In the genomic region with DNA sequence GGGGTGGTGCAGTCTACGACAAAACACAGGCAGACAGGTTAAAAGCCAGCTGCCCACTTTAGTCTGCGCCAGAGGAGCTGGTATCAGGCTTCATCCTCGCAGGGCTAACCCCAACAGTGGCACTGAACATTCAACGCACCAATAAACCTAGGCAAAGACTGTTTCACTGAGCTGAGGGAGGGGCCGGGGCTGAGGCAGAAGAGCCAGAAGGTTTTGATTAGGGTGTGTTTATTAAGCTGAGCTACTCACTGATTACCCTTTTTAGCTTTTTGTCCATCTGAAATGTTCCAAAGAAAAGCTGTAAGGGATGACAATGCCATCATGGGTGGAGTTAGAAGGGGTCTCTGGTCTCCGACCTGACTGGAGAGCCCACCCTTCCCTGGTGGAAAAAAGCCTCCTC, we compare ENCODE assay signal across 12 cellular contexts. TPM values are rescaled to one million over a fixed set of nuclear protein-coding genes. Genes with fewer than 3 reads are reported as not detected.
DNase-seq lines count a peak whose midpoint lies in the region; ATAC-seq, FAIRE-seq and TF ChIP-seq lines count a peak whose summit lies in the region.
"Had no signal": no experiment of that assay in that cellular context is flagged by ENCODE, and none has a peak within 500 bp of the region (broad histone marks: within the 10 kb centered on the region; RNA-seq: fewer than 3 reads in every experiment).

No MANE protein-coding gene starts in this region.

- peak overlapping the region; percentile 42 for H3K56ac ChIP-seq in mesendoderm (ENCODE audit: low read length)

- no peak overlapping the region for H4K8ac ChIP-seq in mesendoderm (ENCODE audit: low read depth, low read length)

- CTCF ChIA-PET in K562 (lab: Yijun Ruan, JAX; ENCODE audit: low intra/inter-chr PET ratio) = no interaction called here

- H3K18ac ChIP-seq in mesendoderm (ENCODE audit: low read length) = no peak overlapping the region

- no peak overlapping the region for H3K23ac ChIP-seq in mesendoderm (ENCODE audit: low read length)

- H2BK5ac ChIP-seq in mesendoderm (ENCODE audit: low read length) = no peak overlapping the region

- H3K9me3 ChIP-seq in BE2C (no peaks in the 10 kb centered on the region), HUES6 (ENCODE audit: control insufficient read depth, insufficient read depth, low read depth, low read length) (no peaks in the 10 kb centered on the region), K562 (replicated peaks; ENCODE audit: control insufficient read depth, insufficient read depth, low read depth, low read length) (no peaks in the 10 kb centered on the region)

- TSS peak; percentile 56 for BruUV-seq in K562 (replicated peaks; lab: Mats Ljungman, UMichigan)

- peaks cover 17% of the 10 kb centered on the region for H3K79me1 ChIP-seq in mesendoderm (ENCODE audit: low read length)

- H3K27me3 ChIP-seq in BE2C (no peaks in the 10 kb centered on the region), HUES6 (ENCODE audit: control insufficient read depth, insufficient read depth, low read length) (no peaks in the 10 kb centered on the region), K562 (ENCODE audit: control insufficient read depth in 2 of 2, insufficient read depth in 2 of 2, low read length in 2 of 2) (no peaks in the 10 kb centered on the region), mesendoderm (ENCODE audit: insufficient read depth, low read length, poor library complexity) (no peaks in the 10 kb centered on the region)

- H2AK5ac ChIP-seq in mesendoderm (ENCODE audit: low read length) = no peak overlapping the region

- no peak overlapping the region for H3K4ac ChIP-seq in mesendoderm (ENCODE audit: low read depth, low read length)

- POLR2A ChIA-PET in K562 (lab: Yijun Ruan, JAX) = interaction anchor here (0.7 to 1.3 kb wide), 6 partner anchors 9 to 164 kb away, joined by 3 to 6 read pairs (median 3); partner anchors contain the start of gene DPH7

- H2BK120ac ChIP-seq in mesendoderm (ENCODE audit: low read depth, low read length) = no peak overlapping the region

- WGBS in K562 (ENCODE audit: insufficient coverage, low coverage, missing lambda C conversion rate) = 84% methylated on average over 6 of the region's 6 CpGs
- no CpG with 5 or more reads among the region's 6 CpGs for WGBS in mesendoderm (ENCODE audit: extremely low coverage, insufficient coverage, low lambda C conversion rate)

- TF ChIP-seq POLR2A in K562 (conservative IDR thresholded peaks at IDR 0.05) = no peak

- ATAC-seq in K562 (no peak), GM21825 (IDR thresholded peaks at IDR 0.05; ENCODE audit: unreplicated experiment) (no peak)

- H3K9me1 ChIP-seq in K562 (ENCODE audit: control insufficient read depth, insufficient read depth, low read length) = no peaks in the 10 kb centered on the region

- peak overlapping the region; percentile 92 for H3K4me2 ChIP-seq in K562 (ENCODE audit: insufficient read depth, low read length)
- H3K4me2 ChIP-seq in mesendoderm (ENCODE audit: low read length) = no peak overlapping the region

- H3K4me3 ChIP-seq in BE2C (ENCODE audit: low read depth, low read length) (peak overlapping the region; percentile 72), HUES6 (ENCODE audit: low read depth, low read length) (peak overlapping the region; percentile 84), K562 (peak overlapping the region; percentile 73; the same call in 1 of the 2 replicates), mesendoderm (ENCODE audit: low read length) (no peak overlapping the region)

- no peak overlapping the region for H2BK15ac ChIP-seq in mesendoderm (replicated peaks; ENCODE audit: low read depth)

- H3K79me2 ChIP-seq in K562 (ENCODE audit: control insufficient read depth, insufficient read depth, low read length) = peaks cover 35% of the 10 kb centered on the region
- peaks cover 12% of the 10 kb centered on the region for H3K79me2 ChIP-seq in mesendoderm (ENCODE audit: control insufficient read depth, insufficient read depth, low read length)

- H2AFZ ChIP-seq in K562 (ENCODE audit: low read depth, low read length) = no peak overlapping the region

- intact Hi-C loops in K562 (cut with micrococcal nuclease) = loop anchor here (10.0 kb wide), 1 partner anchor 86 kb away; no protein-coding TSS in a partner anchor

- in situ Hi-C loops in K562 (cut with MboI) (no loop called here), ACHN (cut with HindIII; ENCODE audit: low pct_ligation_motif_present, low pct_unique_long_range_greater_than_20kb, low sequenced_read_pairs) (no loop called here)

- no peak for FAIRE-seq in K562 (lab: Jason Lieb, UNC)
- FAIRE-seq: endometrium, TTC549 had no signal

- H3K27ac ChIP-seq in HUES6 (ENCODE audit: low read depth, low read length) (no peak overlapping the region), K562 (ENCODE audit: extremely low read depth, low read depth, low read length) (peak overlapping the region; percentile 76; the same call in 2 of the 3 replicates), mesendoderm (ENCODE audit: low read depth, low read length) (no peak overlapping the region)

- H4K5ac ChIP-seq in mesendoderm (ENCODE audit: low read length) = no peak overlapping the region

- no peak for TF ChIP-seq RAD21 in K562 (CRISPR knock-in tag; conservative IDR thresholded peaks at IDR 0.05 in 1 of 2, IDR thresholded peaks at IDR 0.05 in 1 of 2)

- H3K36me3 ChIP-seq in BE2C = peaks cover 38% of the 10 kb centered on the region
- peaks cover 49% of the 10 kb centered on the region for H3K36me3 ChIP-seq in HUES6 (ENCODE audit: control insufficient read depth, insufficient read depth, low read length)
- H3K36me3 ChIP-seq in K562 (ENCODE audit: control insufficient read depth, insufficient read depth, low read length) = peaks cover 52% of the 10 kb centered on the region; the same call in 2 of the 3 replicates
- peaks cover 15% of the 10 kb centered on the region for H3K36me3 ChIP-seq in mesendoderm (ENCODE audit: control insufficient read depth, insufficient read depth, low read length)

- TF ChIP-seq CTCF in BE2C (IDR thresholded peaks at IDR 0.05; ENCODE audit: low read depth, low read length) (no peak), K562 (IDR thresholded peaks at IDR 0.05 in 2 of 3, conservative IDR thresholded peaks at IDR 0.05 in 1 of 3; ENCODE audit: insufficient read depth in 2 of 3, low read depth in 1 of 3, low read length in 3 of 3) (no peak)

- peak overlapping the region; percentile 87 for H3K9ac ChIP-seq in HUES6 (ENCODE audit: low read length)
- H3K9ac ChIP-seq in K562 (ENCODE audit: insufficient read depth in 1 of 2, low read depth in 2 of 2, low read length in 2 of 2) = peak overlapping the region; percentile 82 to 99
- H3K9ac ChIP-seq in mesendoderm (ENCODE audit: low read length) = peak overlapping the region; percentile 92

- H3K4me1 ChIP-seq in BE2C = no peaks in the 10 kb centered on the region
- H3K4me1 ChIP-seq in HUES6 (ENCODE audit: control insufficient read depth, insufficient read depth, low read length) = 0 out of 2 replicates have a peak, but pooled peaks cover 2% of the 10 kb centered on the region
- H3K4me1 ChIP-seq in K562 (replicated peaks in 1 of 2; ENCODE audit: control insufficient read depth in 2 of 2, insufficient read depth in 2 of 2, low read length in 2 of 2) = peaks cover 27 to 58% of the 10 kb centered on the region in 2 experiments; a peak in 4 of 5 replicates
- H3K4me1 ChIP-seq in mesendoderm (ENCODE audit: control insufficient read depth, low read depth, low read length) = no peaks in the 10 kb centered on the region

- DNase-seq in BE2C (no peak), K562 (ENCODE audit: extremely low read depth in 1 of 4, low spot score in 3 of 4) (no peak), mesendoderm (no peak), NCI-H69 (lab: John Stamatoyannopoulos, UW) (no peak), iPS-NIHi7 (ENCODE audit: extremely low spot score) (no peak), ACHN (no peak)
- DNase-seq: HCEC 1CT, NCI-H1105 had no signal

- peaks cover 19% of the 10 kb centered on the region; the same call in 1 of the 2 replicates for H4K20me1 ChIP-seq in K562 (replicated peaks; ENCODE audit: control insufficient read depth, insufficient read depth, low read length)

- no peak for TF ChIP-seq EP300 in K562 (IDR thresholded peaks at IDR 0.05; ENCODE audit: low read length)

RNA-seq across cellular contexts. Expression of gene ZMYND19, which starts 1.4 kb away (rescaled TPM):
- 119 TPM for polyA plus RNA-seq in BE2C (2012; ENCODE audit: insufficient read depth, insufficient read length, low read depth)
- total RNA-seq in K562 (2011; cell fraction: chromatin; rRNA removed; ENCODE audit: low replicate concordance) = 64.8 and 136 TPM in 2 replicates
- 82.2 and 86.9 TPM in 2 replicates for total RNA-seq in K562 (2011; cell fraction: nucleolus; rRNA removed)
- total RNA-seq in K562 (2011; cell fraction: nucleoplasm; rRNA removed) = 72.2 and 86.4 TPM in 2 replicates
- total RNA-seq in K562 (2014; rRNA removed) = 71.7 and 91.1 TPM in 2 replicates
- 25.8 and 29.0 TPM in 2 replicates for total RNA-seq in K562 (2014; rRNA removed; fragmentation: Illumina TruSeq; extraction: Trizol)
- total RNA-seq in K562 (2015; rRNA removed; fragmentation: Illumina TruSeq; extraction: Trizol) = 53.8 and 54.1 TPM in 2 replicates
- total RNA-seq in K562 (2021) = 80.9 and 86.7 TPM in 2 replicates
- 38.8 and 44.0 TPM in 2 replicates for polyA plus RNA-seq in K562 (2011; rRNA removed)
- 44.8 and 62.0 TPM in 2 replicates for polyA plus RNA-seq in K562 (2011; cell fraction: cytosol; rRNA removed)
- polyA plus RNA-seq in K562 (2011; cell fraction: nucleus; rRNA removed) = 169 and 210 TPM in 2 replicates
- 34.1 and 42.5 TPM in 2 replicates for polyA plus RNA-seq in K562 (2012)
- 33.6 and 44.3 TPM in 2 replicates for polyA plus RNA-seq in K562 (2014; fragmentation: Illumina TruSeq; extraction: Trizol)
- polyA plus RNA-seq in K562 (2014; fragmentation: Nextera tagmentation; extraction: Ambion mirVana) = 1 to 10 TPM; 1.0 to 2.4 TPM
- 71.0 and 71.7 TPM in 2 replicates for polyA plus RNA-seq in K562 (2014; rRNA removed)
- 13.9 and 22.3 TPM in 2 replicates for polyA minus RNA-seq in K562 (2011; rRNA and poly(A)+ RNA removed)
- polyA minus RNA-seq in K562 (2011; cell fraction: cytosol; rRNA and poly(A)+ RNA removed) = 23.8 and 30.1 TPM in 2 replicates
- polyA minus RNA-seq in K562 (2011; cell fraction: nucleus; rRNA and poly(A)+ RNA removed) = 27.6 and 35.2 TPM in 2 replicates
- 30.2 TPM for polyA plus RNA-seq in mesendoderm (2013, experiment 1 of 2)
- 29.7 TPM for polyA plus RNA-seq in mesendoderm (2013, experiment 2 of 2)

RNA-seq across cellular contexts. Expression of gene DPH7, which starts 10.2 kb away (rescaled TPM):
- 116 TPM for polyA plus RNA-seq in BE2C (2012; ENCODE audit: insufficient read depth, insufficient read length, low read depth)
- total RNA-seq in K562 (2011; cell fraction: chromatin; rRNA removed; ENCODE audit: low replicate concordance) = 207 and 328 TPM in 2 replicates
- 176 and 183 TPM in 2 replicates for total RNA-seq in K562 (2011; cell fraction: nucleolus; rRNA removed)
- 193 and 208 TPM in 2 replicates for total RNA-seq in K562 (2011; cell fraction: nucleoplasm; rRNA removed)
- total RNA-seq in K562 (2014; rRNA removed) = 49.7 and 54.8 TPM in 2 replicates
- total RNA-seq in K562 (2014; rRNA removed; fragmentation: Illumina TruSeq; extraction: Trizol) = 25.5 and 31.8 TPM in 2 replicates
- total RNA-seq in K562 (2015; rRNA removed; fragmentation: Illumina TruSeq; extraction: Trizol) = 30.8 and 31.4 TPM in 2 replicates
- total RNA-seq in K562 (2021) = 53.0 and 54.0 TPM in 2 replicates
- 56.1 and 64.2 TPM in 2 replicates for polyA plus RNA-seq in K562 (2011; rRNA removed)
- polyA plus RNA-seq in K562 (2011; cell fraction: cytosol; rRNA removed) = 42.3 and 50.6 TPM in 2 replicates
- polyA plus RNA-seq in K562 (2011; cell fraction: nucleus; rRNA removed) = 337 and 348 TPM in 2 replicates
- 32.2 and 49.3 TPM in 2 replicates for polyA plus RNA-seq in K562 (2012)
- polyA plus RNA-seq in K562 (2014; fragmentation: Illumina TruSeq; extraction: Trizol) = 37.1 and 41.3 TPM in 2 replicates
- 10 to 100 TPM; 13.9 to 21.4 TPM for polyA plus RNA-seq in K562 (2014; fragmentation: Nextera tagmentation; extraction: Ambion mirVana)
- 65.5 and 68.6 TPM in 2 replicates for polyA plus RNA-seq in K562 (2014; rRNA removed)
- polyA minus RNA-seq in K562 (2011; rRNA and poly(A)+ RNA removed) = 24.1 and 28.0 TPM in 2 replicates
- polyA minus RNA-seq in K562 (2011; cell fraction: cytosol; rRNA and poly(A)+ RNA removed) = 10.1 and 16.2 TPM in 2 replicates
- polyA minus RNA-seq in K562 (2011; cell fraction: nucleus; rRNA and poly(A)+ RNA removed) = 42.9 and 65.3 TPM in 2 replicates
- 31.5 TPM for polyA plus RNA-seq in mesendoderm (2013, experiment 1 of 2)
- 31.5 TPM for polyA plus RNA-seq in mesendoderm (2013, experiment 2 of 2)

RNA-seq across cellular contexts. Expression of gene ARRDC1, which starts 16.6 kb away (rescaled TPM):
- polyA plus RNA-seq in BE2C (2012; ENCODE audit: insufficient read depth, insufficient read length, low read depth) = 69.9 TPM
- 63.1 and 259 TPM in 2 replicates for total RNA-seq in K562 (2011; cell fraction: chromatin; rRNA removed; ENCODE audit: low replicate concordance)
- 190 and 191 TPM in 2 replicates for total RNA-seq in K562 (2011; cell fraction: nucleolus; rRNA removed)
- 87.1 and 99.6 TPM in 2 replicates for total RNA-seq in K562 (2011; cell fraction: nucleoplasm; rRNA removed)
- total RNA-seq in K562 (2014; rRNA removed) (33.7 and 37.2 TPM in 2 replicates), K562 (2014; rRNA removed; fragmentation: Illumina TruSeq; extraction: Trizol) (4.1 and 5.8 TPM in 2 replicates), K562 (2015; rRNA removed; fragmentation: Illumina TruSeq; extraction: Trizol) (10.4 and 14.9 TPM in 2 replicates), K562 (2021) (32.2 and 32.5 TPM in 2 replicates)
- polyA plus RNA-seq in K562 (2011; rRNA removed) (24.5 and 34.0 TPM in 2 replicates), K562 (2014; fragmentation: Illumina TruSeq; extraction: Trizol) (18.6 and 24.3 TPM in 2 replicates), K562 (2014; fragmentation: Nextera tagmentation; extraction: Ambion mirVana) (under 1 TPM; 0.21 to 0.63 TPM), K562 (2014; rRNA removed) (45.3 and 47.0 TPM in 2 replicates)
- polyA plus RNA-seq in K562 (2011; cell fraction: cytosol; rRNA removed) = 36.0 and 79.6 TPM in 2 replicates
- 220 and 374 TPM in 2 replicates for polyA plus RNA-seq in K562 (2011; cell fraction: nucleus; rRNA removed)
- 26.1 and 37.6 TPM in 2 replicates for polyA plus RNA-seq in K562 (2012)
- 9.5 and 12.2 TPM in 2 replicates for polyA minus RNA-seq in K562 (2011; rRNA and poly(A)+ RNA removed)
- 14.6 and 18.9 TPM in 2 replicates for polyA minus RNA-seq in K562 (2011; cell fraction: cytosol; rRNA and poly(A)+ RNA removed)
- polyA minus RNA-seq in K562 (2011; cell fraction: nucleus; rRNA and poly(A)+ RNA removed) = 40.5 and 60.7 TPM in 2 replicates
- polyA plus RNA-seq in mesendoderm (2013, experiment 1 of 2) = 12.8 TPM
- 11.7 TPM for polyA plus RNA-seq in mesendoderm (2013, experiment 2 of 2)

RNA-seq across cellular contexts. Expression of gene EHMT1, which starts 29.9 kb away (rescaled TPM):
- 130 TPM for polyA plus RNA-seq in BE2C (2012; ENCODE audit: insufficient read depth, insufficient read length, low read depth)
- 167 and 212 TPM in 2 replicates for total RNA-seq in K562 (2011; cell fraction: chromatin; rRNA removed; ENCODE audit: low replicate concordance)
- 102 and 111 TPM in 2 replicates for total RNA-seq in K562 (2011; cell fraction: nucleolus; rRNA removed)
- total RNA-seq in K562 (2011; cell fraction: nucleoplasm; rRNA removed) = 119 and 135 TPM in 2 replicates
- total RNA-seq in K562 (2014; rRNA removed) (63.8 and 69.8 TPM in 2 replicates), K562 (2014; rRNA removed; fragmentation: Illumina TruSeq; extraction: Trizol) (25.6 and 31.9 TPM in 2 replicates), K562 (2015; rRNA removed; fragmentation: Illumina TruSeq; extraction: Trizol) (41.4 and 42.8 TPM in 2 replicates), K562 (2021) (76.0 and 80.3 TPM in 2 replicates)
- polyA plus RNA-seq in K562 (2011; rRNA removed) (26.9 and 31.3 TPM in 2 replicates), K562 (2014; fragmentation: Illumina TruSeq; extraction: Trizol) (36.4 and 44.9 TPM in 2 replicates), K562 (2014; fragmentation: Nextera tagmentation; extraction: Ambion mirVana) (1 to 10 TPM; 2.2 to 3.8 TPM), K562 (2014; rRNA removed) (48.9 and 59.2 TPM in 2 replicates)
- 24.1 and 49.2 TPM in 2 replicates for polyA plus RNA-seq in K562 (2011; cell fraction: cytosol; rRNA removed)
- 85.2 and 132 TPM in 2 replicates for polyA plus RNA-seq in K562 (2011; cell fraction: nucleus; rRNA removed)
- polyA plus RNA-seq in K562 (2012) = 38.1 and 40.2 TPM in 2 replicates
- 46.2 and 56.3 TPM in 2 replicates for polyA minus RNA-seq in K562 (2011; rRNA and poly(A)+ RNA removed)
- polyA minus RNA-seq in K562 (2011; cell fraction: cytosol; rRNA and poly(A)+ RNA removed) = 46.2 and 48.9 TPM in 2 replicates
- 35.8 and 47.0 TPM in 2 replicates for polyA minus RNA-seq in K562 (2011; cell fraction: nucleus; rRNA and poly(A)+ RNA removed)
- 64.8 TPM for polyA plus RNA-seq in mesendoderm (2013, experiment 1 of 2)
- polyA plus RNA-seq in mesendoderm (2013, experiment 2 of 2) = 67.8 TPM

RNA-seq across cellular contexts. Expression of gene MRPL41, which starts 37.2 kb away (rescaled TPM):
- 289 TPM for polyA plus RNA-seq in BE2C (2012; ENCODE audit: insufficient read depth, insufficient read length, low read depth)
- 2.1 and 9.1 TPM in 2 replicates for total RNA-seq in K562 (2011; cell fraction: chromatin; rRNA removed; ENCODE audit: low replicate concordance)
- total RNA-seq in K562 (2011; cell fraction: nucleolus; rRNA removed) = 19.8 and 28.3 TPM in 2 replicates
- total RNA-seq in K562 (2011; cell fraction: nucleoplasm; rRNA removed) = 9.6 and 10.5 TPM in 2 replicates
- total RNA-seq in K562 (2014; rRNA removed) = 239 and 259 TPM in 2 replicates
- 9.2 and 11.6 TPM in 2 replicates for total RNA-seq in K562 (2014; rRNA removed; fragmentation: Illumina TruSeq; extraction: Trizol)
- total RNA-seq in K562 (2015; rRNA removed; fragmentation: Illumina TruSeq; extraction: Trizol) = 54.9 and 58.3 TPM in 2 replicates
- 146 and 158 TPM in 2 replicates for total RNA-seq in K562 (2021)
- 21.6 and 23.7 TPM in 2 replicates for polyA plus RNA-seq in K562 (2011; rRNA removed)
- 35.6 and 169 TPM in 2 replicates for polyA plus RNA-seq in K562 (2011; cell fraction: cytosol; rRNA removed)
- polyA plus RNA-seq in K562 (2011; cell fraction: nucleus; rRNA removed) = 18.9 and 28.4 TPM in 2 replicates
- polyA plus RNA-seq in K562 (2012) = 75.7 and 99.4 TPM in 2 replicates
- polyA plus RNA-seq in K562 (2014; fragmentation: Illumina TruSeq; extraction: Trizol) = 10.4 and 32.9 TPM in 2 replicates
- 1 to 10 TPM; 2.6 to 4.1 TPM for polyA plus RNA-seq in K562 (2014; fragmentation: Nextera tagmentation; extraction: Ambion mirVana)
- polyA plus RNA-seq in K562 (2014; rRNA removed) = 184 and 216 TPM in 2 replicates
- polyA minus RNA-seq in K562 (2011; rRNA and poly(A)+ RNA removed) = 1.7 and 3.9 TPM in 2 replicates
- polyA minus RNA-seq in K562 (2011; cell fraction: cytosol; rRNA and poly(A)+ RNA removed) = 21.6 and 22.5 TPM in 2 replicates
- polyA minus RNA-seq in K562 (2011; cell fraction: nucleus; rRNA and poly(A)+ RNA removed) = 4.7 and 8.7 TPM in 2 replicates
- 28.7 TPM for polyA plus RNA-seq in mesendoderm (2013, experiment 1 of 2)
- 28.9 TPM for polyA plus RNA-seq in mesendoderm (2013, experiment 2 of 2)
